1 cellular context compared by ENCODE assay signal in the genomic region with DNA sequence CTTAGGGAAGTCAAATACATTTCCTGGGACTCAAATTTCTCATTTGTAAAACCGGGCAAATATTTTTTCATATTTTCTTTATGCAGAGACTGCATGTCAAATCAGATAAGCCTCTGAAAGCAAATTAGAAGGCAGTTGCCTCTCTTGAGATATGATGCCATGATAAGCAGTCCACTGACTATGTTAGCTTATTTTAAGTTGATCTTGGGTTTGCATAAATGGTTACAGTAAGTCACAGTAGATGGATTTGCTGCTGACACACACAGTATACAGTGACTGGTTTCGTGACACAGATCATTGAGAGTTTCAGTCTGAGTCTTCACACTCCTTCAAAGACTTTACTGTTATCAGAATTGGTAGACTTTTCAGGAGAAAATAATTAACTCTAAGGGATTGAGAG.
TF ChIP-seq lines count a peak whose summit lies in the region.

No MANE protein-coding gene starts in this region.

TF ChIP-seq in SK-N-SH treated with all-trans-retinoic acid at 6 μM for 48 hours, 23 proteins besides CTCF, POLR2A, EP300 and RAD21 (continued from another document):
- TF ChIP-seq, protein P1, sequence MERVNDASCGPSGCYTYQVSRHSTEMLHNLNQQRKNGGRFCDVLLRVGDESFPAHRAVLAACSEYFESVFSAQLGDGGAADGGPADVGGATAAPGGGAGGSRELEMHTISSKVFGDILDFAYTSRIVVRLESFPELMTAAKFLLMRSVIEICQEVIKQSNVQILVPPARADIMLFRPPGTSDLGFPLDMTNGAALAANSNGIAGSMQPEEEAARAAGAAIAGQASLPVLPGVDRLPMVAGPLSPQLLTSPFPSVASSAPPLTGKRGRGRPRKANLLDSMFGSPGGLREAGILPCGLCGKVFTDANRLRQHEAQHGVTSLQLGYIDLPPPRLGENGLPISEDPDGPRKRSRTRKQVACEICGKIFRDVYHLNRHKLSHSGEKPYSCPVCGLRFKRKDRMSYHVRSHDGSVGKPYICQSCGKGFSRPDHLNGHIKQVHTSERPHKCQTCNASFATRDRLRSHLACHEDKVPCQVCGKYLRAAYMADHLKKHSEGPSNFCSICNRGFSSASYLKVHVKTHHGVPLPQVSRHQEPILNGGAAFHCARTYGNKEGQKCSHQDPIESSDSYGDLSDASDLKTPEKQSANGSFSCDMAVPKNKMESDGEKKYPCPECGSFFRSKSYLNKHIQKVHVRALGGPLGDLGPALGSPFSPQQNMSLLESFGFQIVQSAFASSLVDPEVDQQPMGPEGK (CRISPR knock-in tag; IDR thresholded peaks at IDR 0.05; ENCODE audit: borderline replicate concordance), result no peak
- no peak for TF ChIP-seq ZFP30 (CRISPR knock-in tag; IDR thresholded peaks at IDR 0.05)
- TF ChIP-seq ESRRG (CRISPR knock-in tag; IDR thresholded peaks at IDR 0.05), result no peak
- no peak for TF ChIP-seq TCF4 (CRISPR knock-in tag; IDR thresholded peaks at IDR 0.05; ENCODE audit: borderline replicate concordance)
- TF ChIP-seq GLIS3 (CRISPR knock-in tag; IDR thresholded peaks at IDR 0.05), result no peak
- no peak for TF ChIP-seq BACH2 (CRISPR knock-in tag; IDR thresholded peaks at IDR 0.05; ENCODE audit: borderline replicate concordance)
- no peak for TF ChIP-seq ZNF70 (CRISPR knock-in tag; IDR thresholded peaks at IDR 0.05)
- TF ChIP-seq TOX (CRISPR knock-in tag; IDR thresholded peaks at IDR 0.05; ENCODE audit: borderline replicate concordance), result no peak
- no peak for TF ChIP-seq ZC3H10 (CRISPR knock-in tag; IDR thresholded peaks at IDR 0.05)
